ENCODE assay signal across 24 cellular contexts in the genomic region with DNA sequence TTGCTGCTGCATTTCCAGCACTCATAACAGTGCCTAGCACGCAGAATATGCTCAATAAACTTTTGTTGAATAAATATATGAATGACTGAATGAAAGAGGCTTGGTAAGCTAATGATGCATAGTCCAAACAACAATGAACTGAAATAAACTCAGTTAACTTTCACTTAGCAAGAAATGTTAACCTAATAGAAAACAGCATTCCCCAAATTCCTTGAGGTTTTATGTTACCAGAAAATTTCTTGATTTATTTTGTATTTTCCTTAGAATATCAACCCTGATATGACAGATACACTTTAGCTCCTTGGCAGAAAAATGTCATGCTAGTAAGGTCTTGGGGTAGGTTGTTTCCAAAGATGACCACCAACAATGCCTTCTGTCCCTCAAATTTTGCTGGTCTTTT.
"Had no signal": no experiment of that assay in that cellular context is flagged by ENCODE, and none has a peak within 500 bp of the region (broad histone marks: within the 10 kb centered on the region; RNA-seq: fewer than 3 reads in every experiment).

No MANE protein-coding gene starts in this region.

- H3K9me3 ChIP-seq: MG63 had no signal

- ATAC-seq: activated CD4-positive, CD25-positive, alpha-beta regulatory T cell treated with anti-CD3 and anti-CD28 coated beads, Interleukin-2, amount 50 U/mL, for 24 hours; activated CD8-positive, alpha-beta T cell treated with anti-CD3 and anti-CD28 coated beads, Interleukin-2, amount 10 ng/mL, durations not matched to agents 7 days and 5 days had no signal

- H3K27ac ChIP-seq: SK-N-MC had no signal

- H3K4me3 ChIP-seq: MG63, SK-N-MC had no signal

- H3K36me3 ChIP-seq: MG63 had no signal

- DNase-seq: activated CD4-positive, alpha-beta T cell treated with anti-CD3 and anti-CD28 coated beads for 4 hours; activated CD4-positive, alpha-beta T cell treated with anti-CD3 and anti-CD28 coated beads, Interleukin-2, amount 50 U/mL, for 4 hours; activated CD8-positive, alpha-beta memory T cell treated with anti-CD3 and anti-CD28 coated beads, Interleukin-2, amount 50 U/mL, for 48 hours; activated CD8-positive, alpha-beta T cell treated with anti-CD3 and anti-CD28 coated beads, Interleukin-2, amount 10 ng/mL, durations not matched to agents 7 days and 5 days; activated naive CD4-positive, alpha-beta T cell treated with anti-CD3 and anti-CD28 coated beads, Interleukin-2, amount 50 U/mL, for 16 hours; activated naive CD8-positive, alpha-beta T cell treated with anti-CD3 and anti-CD28 coated beads, Interleukin-2, amount 10 ng/mL, durations not matched to agents 7 days and 5 days; activated T-cell treated with anti-CD3 and anti-CD28 coated beads, Interleukin-2, amount 50 U/mL, for 1 hour; amniotic stem cell; cerebellar nuclear complex; MG63; MV-4-11; NCI-H1092 treated with DMSO at 0.1 percent for 48 hours; NCI-H1417 treated with DMSO at 0.1 percent for 48 hours; NCI-H1694; NCI-H2029; NCI-H2107; NCI-H2171 treated with DMSO at 0.1 percent for 48 hours; NCI-H226; NCI-H526; NCI-H82; SIG-M5; SW 1271 had no signal

- H3K27me3 ChIP-seq: MG63 had no signal
